Comparison of ENCODE assay signal across 21 cellular contexts in genomic region chr11:15871904-15872303, GRCh38.
"Had no signal": no experiment of that assay in that cellular context is flagged by ENCODE, and none has a peak within 500 bp of the region (broad histone marks: within the 10 kb centered on the region; RNA-seq: fewer than 3 reads in every experiment).

No MANE protein-coding gene starts in this region.

- H3K4me3 ChIP-seq: dorsolateral prefrontal cortex, gastrocnemius medialis, psoas muscle, right lobe of liver, spleen, testis, tibial nerve had no signal

- H3K36me3 Mint-ChIP-seq: naive B cell; stimulated activated naive B cell treated with anti-CD40 and anti-IgM and Interleukin-4, amounts not matched to agents 10 μg/mL and 1 μg/mL and 100 μg/mL, for 72 hours had no signal

- H3K27ac ChIP-seq: dorsolateral prefrontal cortex, gastrocnemius medialis, neutrophil, psoas muscle, right lobe of liver, spleen, testis, tibial nerve had no signal

- H3K9me3 Mint-ChIP-seq: stimulated activated naive B cell treated with anti-CD40 and anti-IgM and Interleukin-4, amounts not matched to agents 10 μg/mL and 1 μg/mL and 100 μg/mL, for 72 hours had no signal

- H3K4me1 Mint-ChIP-seq: naive B cell; stimulated activated naive B cell treated with anti-CD40 and anti-IgM and Interleukin-4, amounts not matched to agents 10 μg/mL and 1 μg/mL and 100 μg/mL, for 72 hours; stimulated activated naive CD8-positive, alpha-beta T cell treated with anti-CD3 and anti-CD28 coated beads, Interleukin-15, amount 100 ng/mL, for 72 hours had no signal

- ATAC-seq: esophagus mucosa; gastrocnemius medialis; psoas muscle; right lobe of liver; stimulated activated naive B cell treated with anti-CD40 and anti-IgM and Interleukin-4, amounts not matched to agents 10 μg/mL and 1 μg/mL and 100 μg/mL, for 72 hours; stimulated activated naive CD8-positive, alpha-beta T cell treated with anti-CD3 and anti-CD28 coated beads, Interleukin-15, amount 100 ng/mL, for 72 hours had no signal

- H3K36me3 ChIP-seq: gastrocnemius medialis, neutrophil, right lobe of liver, spleen, tibial nerve had no signal

- H3K27me3 ChIP-seq: gastrocnemius medialis, neutrophil, right lobe of liver, spleen, testis, tibial nerve had no signal

- H3K4me3 Mint-ChIP-seq: naive B cell; nephron; stimulated activated naive B cell treated with anti-CD40 and anti-IgM and Interleukin-4, amounts not matched to agents 10 μg/mL and 1 μg/mL and 100 μg/mL, for 72 hours; stimulated activated naive CD8-positive, alpha-beta T cell treated with anti-CD3 and anti-CD28 coated beads, Interleukin-15, amount 100 ng/mL, for 72 hours had no signal

- H3K9me3 ChIP-seq: gastrocnemius medialis, neutrophil, psoas muscle, right lobe of liver, spleen, testis, tibial nerve had no signal

- H3K27ac Mint-ChIP-seq: naive B cell; nephron; stimulated activated naive B cell treated with anti-CD40 and anti-IgM and Interleukin-4, amounts not matched to agents 10 μg/mL and 1 μg/mL and 100 μg/mL, for 72 hours; stimulated activated naive CD8-positive, alpha-beta T cell treated with anti-CD3 and anti-CD28 coated beads, Interleukin-15, amount 100 ng/mL, for 72 hours had no signal

- H3K4me1 ChIP-seq: gastrocnemius medialis, psoas muscle, right lobe of liver, spleen, testis, tibial nerve had no signal

- H3K27me3 Mint-ChIP-seq: naive B cell; stimulated activated naive B cell treated with anti-CD40 and anti-IgM and Interleukin-4, amounts not matched to agents 10 μg/mL and 1 μg/mL and 100 μg/mL, for 72 hours had no signal

- DNase-seq: cortex of kidney; dorsolateral prefrontal cortex; effector CD8-positive, alpha-beta T cell; gastrocnemius medialis; glutamatergic neuron; kidney glomerular epithelial cell; mesendoderm; naive B cell; psoas muscle; retina; right lobe of liver; spleen; stimulated activated CD4-positive, alpha-beta T cell treated with anti-CD3 and anti-CD28 coated beads, Interleukin-2, amount 100 ng/mL, for 24 hours; stimulated activated CD4-positive, alpha-beta T cell treated with anti-CD3 and anti-CD28 coated beads, Interleukin-4, amount 100 ng/mL, for 4 hours; stimulated activated naive B cell treated with anti-CD40 and anti-IgM and Interleukin-4, amounts not matched to agents 10 μg/mL and 1 μg/mL and 100 μg/mL, for 72 hours; stimulated activated naive CD8-positive, alpha-beta T cell treated with anti-CD3 and anti-CD28 coated beads, Interleukin-15, amount 100 ng/mL, for 72 hours; testis had no signal
